17 cellular contexts compared by ENCODE assay signal in genomic region chr16:89952049-89952448, GRCh38. TPM values are rescaled to one million over a fixed set of nuclear protein-coding genes. Genes with fewer than 3 reads are reported as not detected.
DNase-seq lines count a peak whose midpoint lies in the region; ATAC-seq, FAIRE-seq and TF ChIP-seq lines count a peak whose summit lies in the region.
"Had no signal": no experiment of that assay in that cellular context is flagged by ENCODE, and none has a peak within 500 bp of the region (broad histone marks: within the 10 kb centered on the region; RNA-seq: fewer than 3 reads in every experiment).

No MANE protein-coding gene starts in this region.

- intact Hi-C loops in OCI-LY7 (cut with micrococcal nuclease; ENCODE audit: unreplicated experiment): no loop called here

- H3K9me3 ChIP-seq in OCI-LY7 (ENCODE audit: low read length): no peaks in the 10 kb centered on the region
- no peaks in the 10 kb centered on the region for H3K9me3 ChIP-seq in osteoblast (ENCODE audit: low read depth, low read length)
- H3K9me3 ChIP-seq in neural progenitor cell (ENCODE audit: low read depth): no peaks in the 10 kb centered on the region
- H3K9me3 ChIP-seq: Caco-2 had no signal

- peak overlapping the region; percentile 97 for H3K27ac ChIP-seq in OCI-LY7 (ENCODE audit: low read depth, low read length, poor library complexity, severe bottlenecking)
- H3K27ac ChIP-seq in osteoblast (ENCODE audit: low read depth, low read length): no peak overlapping the region
- no peak overlapping the region for H3K27ac ChIP-seq in neural progenitor cell
- H3K27ac ChIP-seq: C4-2B had no signal

- no peak for DNase-seq in OCI-LY7 (ENCODE audit: low spot score)
- DNase-seq in epidermal melanocyte (ENCODE audit: insufficient read length, low spot score): peak; percentile 2
- DNase-seq in osteoblast (ENCODE audit: insufficient read length, low spot score, missing footprints): peak; percentile 10
- DNase-seq in neural progenitor cell (ENCODE audit: low spot score): no peak
- no peak for DNase-seq in urothelium cell line (ENCODE audit: low spot score)
- no peak for DNase-seq in HuH-7 (ENCODE audit: low spot score)
- DNase-seq: Caco-2; CD4-positive, alpha-beta T cell; GF-D8; GOT3; HFFc6 had no signal

- H3K36me3 Mint-ChIP-seq in IgD-negative memory B cell (peaks cover 2% of the 10 kb centered on the region), neural progenitor cell (peaks cover 2% of the 10 kb centered on the region)

- H3K9ac ChIP-seq in neural progenitor cell: no peak overlapping the region

- H2AFZ ChIP-seq in OCI-LY7 (ENCODE audit: low read length): no peak overlapping the region
- H2AFZ ChIP-seq in osteoblast (ENCODE audit: low read length): no peak overlapping the region
- no peak overlapping the region for H2AFZ ChIP-seq in neural progenitor cell (replicated peaks)

- H3F3A ChIP-seq in neural progenitor cell (ENCODE audit: low read depth): peaks cover 16% of the 10 kb centered on the region

- H3K9me3 Mint-ChIP-seq in IgD-negative memory B cell (no peaks in the 10 kb centered on the region), neural progenitor cell (no peaks in the 10 kb centered on the region)
- H3K9me3 Mint-ChIP-seq: CD4-positive, alpha-beta T cell; HFFc6 had no signal

- H4K20me1 ChIP-seq in OCI-LY7 (ENCODE audit: insufficient read depth, low read length): no peaks in the 10 kb centered on the region
- H4K20me1 ChIP-seq in osteoblast (ENCODE audit: insufficient read depth, low read length): peaks cover 14% of the 10 kb centered on the region
- H4K20me1 ChIP-seq in neural progenitor cell (ENCODE audit: low read depth): peaks cover 27% of the 10 kb centered on the region

- H3K36me3 ChIP-seq in OCI-LY7 (ENCODE audit: insufficient read depth, low read length) (peaks cover 66% of the 10 kb centered on the region), osteoblast (ENCODE audit: insufficient read depth, low read length) (peaks cover 3% of the 10 kb centered on the region), neural progenitor cell (no peaks in the 10 kb centered on the region)

- peaks cover 84% of the 10 kb centered on the region for H3K4me1 ChIP-seq in OCI-LY7 (ENCODE audit: insufficient read depth, low read length, poor library complexity, severe bottlenecking)
- H3K4me1 ChIP-seq in osteoblast (ENCODE audit: insufficient read depth, low read length): peaks cover 10% of the 10 kb centered on the region
- peaks cover 5% of the 10 kb centered on the region for H3K4me1 ChIP-seq in neural progenitor cell

- POLR2A ChIA-PET in OCI-LY7 (lab: Charles Lee): interaction anchor here (1.1 to 1.6 kb wide), 2 partner anchors 18 to 29 kb away, joined by 6 to 7 read pairs; partner anchors contain the start of gene TUBB3

- H3K4me3 Mint-ChIP-seq in IgD-negative memory B cell (peak overlapping the region in 2 of 4 donors; percentile 25 to 87), neural progenitor cell (no peak overlapping the region)
- H3K4me3 Mint-ChIP-seq: HFFc6 had no signal

- BruUV-seq in OCI-LY7 (replicated peaks; lab: Mats Ljungman, UMichigan): no TSS peak

- CTCF ChIA-PET in OCI-LY7 (lab: Charles Lee; ENCODE audit: unreplicated experiment): no interaction called here

- peaks cover 9% of the 10 kb centered on the region for H3K27me3 Mint-ChIP-seq in IgD-negative memory B cell
- peaks cover 16% of the 10 kb centered on the region for H3K27me3 Mint-ChIP-seq in neural progenitor cell (ENCODE audit: insufficient read depth, low read depth)

- FAIRE-seq in urothelium cell line (lab: Jason Lieb, UNC): no peak
- FAIRE-seq: D721Med, K562 had no signal

- no peaks in the 10 kb centered on the region for H3K9me2 ChIP-seq in OCI-LY7 (ENCODE audit: insufficient read depth, low read length)

- peak overlapping the region; percentile 86 for H3K4me2 ChIP-seq in OCI-LY7 (ENCODE audit: low read length)
- no peak overlapping the region for H3K4me2 ChIP-seq in osteoblast (ENCODE audit: insufficient read depth, low read length)
- H3K4me2 ChIP-seq in neural progenitor cell: no peak overlapping the region

- H3K4me3 ChIP-seq in OCI-LY7 (ENCODE audit: low read depth, low read length, poor library complexity, severe bottlenecking) (peak overlapping the region; percentile 65), osteoblast (ENCODE audit: insufficient read depth, low read length) (no peak overlapping the region), neural progenitor cell (no peak overlapping the region)
- H3K4me3 ChIP-seq: K562 had no signal

- TF ChIP-seq CTCF in OCI-LY7 (conservative IDR thresholded peaks at IDR 0.05; ENCODE audit: low read length) (no peak), osteoblast (IDR thresholded peaks at IDR 0.05; ENCODE audit: extremely low read depth, low read depth, low read length) (no peak), neural progenitor cell (IDR thresholded peaks at IDR 0.05) (no peak)

- ATAC-seq in SK-N-SH treated with all-trans-retinoic acid at 6 μM for 48 hours: no peak
- ATAC-seq: HCT116, K562 had no signal

- H3K4me1 Mint-ChIP-seq in IgD-negative memory B cell (peaks cover 56 to 66% (median 60%) of the 10 kb centered on the region in 3 donors), neural progenitor cell (peaks cover 12% of the 10 kb centered on the region)

- H3K79me2 ChIP-seq in OCI-LY7 (ENCODE audit: insufficient read depth, low read depth, low read length) (peaks cover 66% of the 10 kb centered on the region), osteoblast (ENCODE audit: insufficient read depth, low read length) (peaks cover 52% of the 10 kb centered on the region), neural progenitor cell (ENCODE audit: low read depth) (peaks cover 4% of the 10 kb centered on the region)

- peak overlapping the region in 2 of 3 donors; percentile 23 to 91 for H3K27ac Mint-ChIP-seq in IgD-negative memory B cell
- H3K27ac Mint-ChIP-seq in neural progenitor cell: no peak overlapping the region
- H3K27ac Mint-ChIP-seq: CD4-positive, alpha-beta T cell; HFFc6 had no signal

- H3K27me3 ChIP-seq in osteoblast (ENCODE audit: insufficient read depth, low read length) (no peaks in the 10 kb centered on the region), neural progenitor cell (peaks cover 26% of the 10 kb centered on the region)

TF ChIP-seq in SK-N-SH treated with all-trans-retinoic acid at 6 μM for 48 hours, 23 proteins besides CTCF, POLR2A, EP300 and RAD21:
- TF ChIP-seq ZNF8 (CRISPR knock-in tag; IDR thresholded peaks at IDR 0.05) (no peak), ZFP3 (CRISPR knock-in tag; IDR thresholded peaks at IDR 0.05) (no peak), CSDC2 (CRISPR knock-in tag; IDR thresholded peaks at IDR 0.05) (no peak), ZNF70 (CRISPR knock-in tag; IDR thresholded peaks at IDR 0.05) (no peak), ISL1 (CRISPR knock-in tag; IDR thresholded peaks at IDR 0.05) (no peak)
- TF ChIP-seq, protein P1, sequence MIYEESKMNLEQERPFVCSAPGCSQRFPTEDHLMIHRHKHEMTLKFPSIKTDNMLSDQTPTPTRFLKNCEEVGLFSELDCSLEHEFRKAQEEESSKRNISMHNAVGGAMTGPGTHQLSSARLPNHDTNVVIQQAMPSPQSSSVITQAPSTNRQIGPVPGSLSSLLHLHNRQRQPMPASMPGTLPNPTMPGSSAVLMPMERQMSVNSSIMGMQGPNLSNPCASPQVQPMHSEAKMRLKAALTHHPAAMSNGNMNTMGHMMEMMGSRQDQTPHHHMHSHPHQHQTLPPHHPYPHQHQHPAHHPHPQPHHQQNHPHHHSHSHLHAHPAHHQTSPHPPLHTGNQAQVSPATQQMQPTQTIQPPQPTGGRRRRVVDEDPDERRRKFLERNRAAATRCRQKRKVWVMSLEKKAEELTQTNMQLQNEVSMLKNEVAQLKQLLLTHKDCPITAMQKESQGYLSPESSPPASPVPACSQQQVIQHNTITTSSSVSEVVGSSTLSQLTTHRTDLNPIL (CRISPR knock-in tag; IDR thresholded peaks at IDR 0.05; ENCODE audit: low read depth): no peak
- TF ChIP-seq, protein P2, sequence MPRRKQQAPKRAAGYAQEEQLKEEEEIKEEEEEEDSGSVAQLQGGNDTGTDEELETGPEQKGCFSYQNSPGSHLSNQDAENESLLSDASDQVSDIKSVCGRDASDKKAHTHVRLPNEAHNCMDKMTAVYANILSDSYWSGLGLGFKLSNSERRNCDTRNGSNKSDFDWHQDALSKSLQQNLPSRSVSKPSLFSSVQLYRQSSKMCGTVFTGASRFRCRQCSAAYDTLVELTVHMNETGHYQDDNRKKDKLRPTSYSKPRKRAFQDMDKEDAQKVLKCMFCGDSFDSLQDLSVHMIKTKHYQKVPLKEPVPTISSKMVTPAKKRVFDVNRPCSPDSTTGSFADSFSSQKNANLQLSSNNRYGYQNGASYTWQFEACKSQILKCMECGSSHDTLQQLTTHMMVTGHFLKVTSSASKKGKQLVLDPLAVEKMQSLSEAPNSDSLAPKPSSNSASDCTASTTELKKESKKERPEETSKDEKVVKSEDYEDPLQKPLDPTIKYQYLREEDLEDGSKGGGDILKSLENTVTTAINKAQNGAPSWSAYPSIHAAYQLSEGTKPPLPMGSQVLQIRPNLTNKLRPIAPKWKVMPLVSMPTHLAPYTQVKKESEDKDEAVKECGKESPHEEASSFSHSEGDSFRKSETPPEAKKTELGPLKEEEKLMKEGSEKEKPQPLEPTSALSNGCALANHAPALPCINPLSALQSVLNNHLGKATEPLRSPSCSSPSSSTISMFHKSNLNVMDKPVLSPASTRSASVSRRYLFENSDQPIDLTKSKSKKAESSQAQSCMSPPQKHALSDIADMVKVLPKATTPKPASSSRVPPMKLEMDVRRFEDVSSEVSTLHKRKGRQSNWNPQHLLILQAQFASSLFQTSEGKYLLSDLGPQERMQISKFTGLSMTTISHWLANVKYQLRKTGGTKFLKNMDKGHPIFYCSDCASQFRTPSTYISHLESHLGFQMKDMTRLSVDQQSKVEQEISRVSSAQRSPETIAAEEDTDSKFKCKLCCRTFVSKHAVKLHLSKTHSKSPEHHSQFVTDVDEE (CRISPR knock-in tag; IDR thresholded peaks at IDR 0.05): no peak

RNA-seq across cellular contexts. Expression of gene DEF8, which starts 3.5 kb away (rescaled TPM):
- 67.5 TPM for polyA plus RNA-seq in IgD-negative memory B cell
- 222 and 292 TPM in 2 replicates for total RNA-seq in OCI-LY7 (2014; rRNA removed; shearing (Covaris generic))
- total RNA-seq in OCI-LY7 (2022) (295 and 380 TPM in 2 replicates), osteoblast (48.6 and 48.9 TPM in 2 replicates), neural progenitor cell (ENCODE audit: low replicate concordance) (55.1 and 101 TPM in 2 replicates)

RNA-seq across cellular contexts. Expression of gene TUBB3, which starts 28.9 kb away (rescaled TPM):
- polyA plus RNA-seq in IgD-negative memory B cell: 1.1 TPM
- 59.6 and 63.7 TPM in 2 replicates for total RNA-seq in OCI-LY7 (2014; rRNA removed; shearing (Covaris generic))
- total RNA-seq in OCI-LY7 (2022) (118 and 192 TPM in 2 replicates), osteoblast (166 and 239 TPM in 2 replicates), neural progenitor cell (ENCODE audit: low replicate concordance) (41.4 and 107 TPM in 2 replicates)

RNA-seq across cellular contexts. Expression of gene MC1R, which starts 33.4 kb away (rescaled TPM):
- 0.93 TPM for polyA plus RNA-seq in IgD-negative memory B cell
- total RNA-seq in OCI-LY7 (2014; rRNA removed; shearing (Covaris generic)): 7.3 and 8.3 TPM in 2 replicates
- total RNA-seq in OCI-LY7 (2022) (22.3 and 23.8 TPM in 2 replicates), osteoblast (4.7 and 5.1 TPM in 2 replicates), neural progenitor cell (ENCODE audit: low replicate concordance) (1.7 and 5.5 TPM in 2 replicates)

Comparison
In these comparisons a context has a peak if more than half of its experiments do, and no peak if none do; other contexts are left out.
1. DNase-seq: peak in epidermal melanocyte (single experiment) and osteoblast (single experiment); none in OCI-LY7 (single experiment), neural progenitor cell (single experiment), urothelium cell line (single experiment) and HuH-7 (single experiment).